In genomic region chr21:34565238-34565637, GRCh38 we compare ENCODE assay signal across 27 cellular contexts. TPM values are rescaled to one million over a fixed set of nuclear protein-coding genes. Genes with fewer than 3 reads are reported as not detected.
"Had no signal": no experiment of that assay in that cellular context is flagged by ENCODE, and none has a peak within 500 bp of the region (broad histone marks: within the 10 kb centered on the region; RNA-seq: fewer than 3 reads in every experiment).

No MANE protein-coding gene starts in this region.

- H3K27ac Mint-ChIP-seq: activated B cell treated with CpG ODN at 0.5 μM for 24 hours; activated naive CD4-positive, alpha-beta T cell treated with anti-CD3 and anti-CD28 coated beads, Interleukin-2, amount 50 U/mL, for 72 hours; activated T-cell treated with anti-CD3 and anti-CD28 coated beads, Interleukin-2, amount 50 U/mL, for 72 hours; endodermal cell; T-cell; T-helper 2 cell treated with Interferon-gamma antibody and Interleukin-4, amounts not matched to agents 5 μg/mL and 100 μg/mL, for 36 hours had no signal

- H3K36me3 ChIP-seq: esophagus squamous epithelium, lower lobe of right lung, pancreas, prostate gland had no signal

- H3K4me1 ChIP-seq: esophagus squamous epithelium, lower lobe of right lung, prostate gland had no signal

- ATAC-seq: activated naive CD4-positive, alpha-beta T cell treated with anti-CD3 and anti-CD28 coated beads, Interleukin-2, amount 50 U/mL, for 72 hours; activated T-cell treated with anti-CD3 and anti-CD28 coated beads, Interleukin-2, amount 50 U/mL, for 72 hours; body of pancreas; lower lobe of right lung; naive thymus-derived CD8-positive, alpha-beta T cell; pancreas; T-cell had no signal

- H3K9me3 Mint-ChIP-seq: activated naive CD4-positive, alpha-beta T cell treated with anti-CD3 and anti-CD28 coated beads, Interleukin-2, amount 50 U/mL, for 72 hours; activated T-cell treated with anti-CD3 and anti-CD28 coated beads, Interleukin-2, amount 50 U/mL, for 72 hours; endodermal cell; naive thymus-derived CD8-positive, alpha-beta T cell; T-cell; T-helper 2 cell treated with Interferon-gamma antibody and Interleukin-4, amounts not matched to agents 5 μg/mL and 100 μg/mL, for 36 hours had no signal

- H3K4me3 Mint-ChIP-seq: activated B cell treated with CpG ODN at 0.5 μM for 24 hours; activated T-cell treated with anti-CD3 and anti-CD28 coated beads, Interleukin-2, amount 50 U/mL, for 72 hours; endodermal cell; naive thymus-derived CD8-positive, alpha-beta T cell; neural crest cell; T-cell; T-helper 2 cell treated with Interferon-gamma antibody and Interleukin-4, amounts not matched to agents 5 μg/mL and 100 μg/mL, for 36 hours had no signal

- H3K4me1 Mint-ChIP-seq: endodermal cell, T-cell had no signal

- H3K27me3 ChIP-seq: body of pancreas, esophagus squamous epithelium, hepatocyte, pancreas, tibial nerve had no signal

- DNase-seq: activated B cell treated with CpG ODN at 0.5 μM for 24 hours; activated CD4-positive, alpha-beta T cell treated with anti-CD3 and anti-CD28 coated beads, Interleukin-2, amount 50 U/mL, for 4 hours; activated naive CD4-positive, alpha-beta T cell; activated T-cell treated with anti-CD3 and anti-CD28 coated beads for 4 hours; activated T-cell treated with anti-CD3 and anti-CD28 coated beads, Interleukin-2, amount 50 U/mL, for 72 hours; anterior cingulate cortex; body of pancreas; cortex of kidney; endodermal cell; esophagus squamous epithelium; foreskin melanocyte; lower lobe of right lung; mesenchymal stem cell; naive thymus-derived CD8-positive, alpha-beta T cell; nucleus accumbens; pancreas; retina; stimulated activated CD4-positive, alpha-beta T cell treated with anti-CD3 and anti-CD28 coated beads, Interleukin-15, amount 100 ng/mL, for 24 hours; stimulated activated CD4-positive, alpha-beta T cell treated with anti-CD3 and anti-CD28 coated beads, Interleukin-2, amount 100 ng/mL, for 24 hours; stimulated activated naive CD4-positive, alpha-beta T cell; T-cell had no signal

- H3K9me3 ChIP-seq: body of pancreas, esophagus squamous epithelium, lower lobe of right lung, pancreas, prostate gland, tibial nerve had no signal

- H3K4me2 ChIP-seq: hepatocyte had no signal

- H3K4me3 ChIP-seq: body of pancreas, esophagus squamous epithelium, hepatocyte, lower lobe of right lung, pancreas, prostate gland, tibial nerve had no signal

- H3K27ac ChIP-seq: body of pancreas, esophagus squamous epithelium, hepatocyte, lower lobe of right lung, pancreas, prostate gland, tibial nerve had no signal

- H3K27me3 Mint-ChIP-seq: activated B cell treated with CpG ODN at 0.5 μM for 24 hours; naive thymus-derived CD8-positive, alpha-beta T cell; T-cell had no signal

RNA-seq across cellular contexts. Expression of gene KCNE1, which starts 53.2 kb away (rescaled TPM):
- total RNA-seq: activated B cell treated with CpG ODN at 0.5 μM for 24 hours had no signal
- polyA plus RNA-seq: naive thymus-derived CD8-positive, alpha-beta T cell had no signal
